21 cellular contexts compared by ENCODE assay signal in genomic region chr13:101835920-101836319, GRCh38.
"Had no signal": no experiment of that assay in that cellular context is flagged by ENCODE, and none has a peak within 500 bp of the region (broad histone marks: within the 10 kb centered on the region; RNA-seq: fewer than 3 reads in every experiment).

No MANE protein-coding gene starts in this region.

- H3K4me1 ChIP-seq: SJSA1 had no signal

- H3K27ac ChIP-seq: SJSA1 had no signal

- H3K4me2 ChIP-seq: SK-N-SH had no signal

- H3K9me3 ChIP-seq: MG63, SJSA1, SK-N-SH had no signal

- H3K9ac ChIP-seq: SK-N-SH had no signal

- FAIRE-seq: HepG2, RCC 7860 had no signal

- DNase-seq: IMR-90, Karpas-422, KG1, MG63, NCI-H1092 treated with DMSO at 0.1 percent for 48 hours, NCI-H1694, NCI-H187 treated with DMSO at 0.1 percent for 48 hours, NCI-H2029 treated with DMSO at 0.1 percent for 48 hours, NCI-H2171, NCI-H524, NCI-H526 treated with DMSO at 0.1 percent for 48 hours, NCI-H774, Right ventricle myocardium superior, RPMI8226, SIG-M5, SK-N-SH, SW 1271, T-cell had no signal

- H3K36me3 ChIP-seq: MG63, SJSA1 had no signal

- H3K4me3 ChIP-seq: MG63, SJSA1 had no signal

- H3K27me3 ChIP-seq: MG63 had no signal
